Comparison of ENCODE assay signal across 8 cellular contexts in genomic region chr19:10624585-10624984, GRCh38. TPM values are rescaled to one million over a fixed set of nuclear protein-coding genes. Genes with fewer than 3 reads are reported as not detected.
A peak's percentile ranks its signal among the peaks of the same experiment; 100 is the strongest.
DNase-seq lines count a peak whose midpoint lies in the region; ATAC-seq and TF ChIP-seq lines count a peak whose summit lies in the region.

No MANE protein-coding gene starts in this region.

- H3K27me3 ChIP-seq in WERI-Rb-1 (ENCODE audit: insufficient read depth, low read depth, severe bottlenecking) (no peaks in the 10 kb centered on the region), gastroesophageal sphincter (no peaks in the 10 kb centered on the region), gastrocnemius medialis (no peaks in the 10 kb centered on the region)

- H3K9me3 ChIP-seq in ES-I3 (ENCODE audit: control insufficient read depth, insufficient read depth, low read length) (no peaks in the 10 kb centered on the region), WERI-Rb-1 (ENCODE audit: severe bottlenecking) (no peaks in the 10 kb centered on the region), gastroesophageal sphincter (no peaks in the 10 kb centered on the region), gastrocnemius medialis (no peaks in the 10 kb centered on the region)

- WGBS in gastroesophageal sphincter (ENCODE audit: low coverage in 1 of 2), 2 donors, result no CpG with 5 or more reads among the region's 6 CpGs

- TF ChIP-seq CTCF in WERI-Rb-1 (IDR thresholded peaks at IDR 0.05; ENCODE audit: low read depth, low read length), result no peak
- no peak for TF ChIP-seq CTCF in gastroesophageal sphincter (IDR thresholded peaks at IDR 0.05)
- TF ChIP-seq CTCF in gastrocnemius medialis (IDR thresholded peaks at IDR 0.05 in 4 of 5, conservative IDR thresholded peaks at IDR 0.05 in 1 of 5), result no peak
- no peak for TF ChIP-seq CTCF in GM13976 (IDR thresholded peaks at IDR 0.05; ENCODE audit: borderline replicate concordance, control extremely low read depth, extremely low read depth, insufficient read depth, missing control alignments)

- intact Hi-C loops in gastrocnemius medialis (cut with DNase I; ENCODE audit: low total_unique reads), result loop anchor here (2.0 kb wide), 1 partner anchor 22 kb away; no protein-coding TSS in a partner anchor

- no peak for TF ChIP-seq EP300 in gastroesophageal sphincter (IDR thresholded peaks at IDR 0.05)

- DNase-seq in WERI-Rb-1 (no peak), gastrocnemius medialis (no peak), GM13976 (ENCODE audit: low spot score) (no peak), NCI-H1417 treated with DMSO at 0.1 percent for 48 hours (lab: John Stamatoyannopoulos, UW) (no peak)

- peak overlapping the region; percentile 62; the same call in 1 of the 2 replicates for H3K4me3 ChIP-seq in WERI-Rb-1 (ENCODE audit: low read depth, low read length)
- H3K4me3 ChIP-seq in gastroesophageal sphincter, result peak overlapping the region in 1 of 2 donors; percentile 71
- H3K4me3 ChIP-seq in gastrocnemius medialis, result peak overlapping the region; percentile 52 to 80 (median 76)

- peak overlapping the region; percentile 63; the same call in 1 of the 2 replicates for H3K9ac ChIP-seq in ES-I3 (ENCODE audit: low read depth, low read length)

- ATAC-seq in gastroesophageal sphincter (no peak), gastrocnemius medialis (peak in 1 of 2 donors; percentile 8), GM18909 (IDR thresholded peaks at IDR 0.05; ENCODE audit: poor library complexity, unreplicated experiment) (no peak), HG03159 (IDR thresholded peaks at IDR 0.05; ENCODE audit: unreplicated experiment) (no peak)

- H3K27ac ChIP-seq in WERI-Rb-1 (peak overlapping the region; percentile 86), gastroesophageal sphincter (peak overlapping the region in 3 of 4 donors; percentile 81 to 87 (median 86)), gastrocnemius medialis (peak overlapping the region; percentile 93 to 95 (median 95))

- H3K36me3 ChIP-seq in ES-I3 (ENCODE audit: insufficient read depth, low read length), result 0 out of 2 replicates have a peak, but pooled peaks cover 2% of the 10 kb centered on the region
- peaks cover 20% of the 10 kb centered on the region for H3K36me3 ChIP-seq in WERI-Rb-1
- H3K36me3 ChIP-seq in gastroesophageal sphincter, result peaks cover 0 to 31% of the 10 kb centered on the region in 2 donors
- H3K36me3 ChIP-seq in gastrocnemius medialis, result peaks cover 0 to 21% of the 10 kb centered on the region in 2 donors

- in situ Hi-C loops in gastrocnemius medialis (cut with MboI; ENCODE audit: low sequenced_read_pairs in 4 of 4) (no loop called here), GM13976 (cut with MboI; ENCODE audit: low sequenced_read_pairs, unreplicated experiment) (no loop called here)

- H3K4me1 ChIP-seq in ES-I3 (ENCODE audit: insufficient read depth, low read length) (no peaks in the 10 kb centered on the region), gastroesophageal sphincter (peaks cover 0 to 30% (median 13%) of the 10 kb centered on the region in 3 donors), gastrocnemius medialis (peaks cover 32 to 35% of the 10 kb centered on the region in 2 donors)

- TF ChIP-seq POLR2A in gastroesophageal sphincter (IDR thresholded peaks at IDR 0.05), result no peak
- no peak for TF ChIP-seq POLR2A in gastrocnemius medialis (IDR thresholded peaks at IDR 0.05)

RNA-seq across cellular contexts. Expression of gene SLC44A2, which starts 0.8 kb away (rescaled TPM):
- 10 to 100 TPM; 34.3 to 51.7 (median 41.5) TPM for total RNA-seq in gastroesophageal sphincter
- total RNA-seq in gastrocnemius medialis, result 100 to 1,000 TPM in 2 of 4 donors, 10 to 100 TPM in 2; 51.1 to 168 (median 105) TPM

RNA-seq across cellular contexts. Expression of gene ILF3, which starts 29.6 kb away (rescaled TPM):
- total RNA-seq in gastroesophageal sphincter (100 to 1,000 TPM in 3 of 4 donors, 10 to 100 TPM in 1; 67.2 to 128 (median 120) TPM), gastrocnemius medialis (10 to 100 TPM; 67.3 to 88.2 (median 76.6) TPM)

RNA-seq across cellular contexts. Expression of gene AP1M2, which starts 37.5 kb away (rescaled TPM):
- total RNA-seq in gastroesophageal sphincter (10 to 100 TPM in 1 of 4 donors, not detected in 3; 13.2 TPM), gastrocnemius medialis (under 1 TPM in 1 of 4 donors, not detected in 3; 0.32 TPM)

RNA-seq across cellular contexts. Expression of gene CDKN2D, which starts 55.8 kb away (rescaled TPM):
- total RNA-seq in gastroesophageal sphincter, result 10 to 100 TPM in 2 of 4 donors, 1 to 10 TPM in 2; 5.4 to 15.9 (median 10.6) TPM
- total RNA-seq in gastrocnemius medialis, result 10 to 100 TPM in 3 of 4 donors, 1 to 10 TPM in 1; 7.3 to 18.1 (median 13.4) TPM

RNA-seq across cellular contexts. Expression of gene KRI1, which starts 58.8 kb away (rescaled TPM):
- total RNA-seq in gastroesophageal sphincter (10 to 100 TPM; 16.0 to 28.0 (median 20.1) TPM), gastrocnemius medialis (10 to 100 TPM; 16.8 to 24.1 (median 19.9) TPM)
